Comparison of ENCODE assay signal across 9 cellular contexts in the genomic region with DNA sequence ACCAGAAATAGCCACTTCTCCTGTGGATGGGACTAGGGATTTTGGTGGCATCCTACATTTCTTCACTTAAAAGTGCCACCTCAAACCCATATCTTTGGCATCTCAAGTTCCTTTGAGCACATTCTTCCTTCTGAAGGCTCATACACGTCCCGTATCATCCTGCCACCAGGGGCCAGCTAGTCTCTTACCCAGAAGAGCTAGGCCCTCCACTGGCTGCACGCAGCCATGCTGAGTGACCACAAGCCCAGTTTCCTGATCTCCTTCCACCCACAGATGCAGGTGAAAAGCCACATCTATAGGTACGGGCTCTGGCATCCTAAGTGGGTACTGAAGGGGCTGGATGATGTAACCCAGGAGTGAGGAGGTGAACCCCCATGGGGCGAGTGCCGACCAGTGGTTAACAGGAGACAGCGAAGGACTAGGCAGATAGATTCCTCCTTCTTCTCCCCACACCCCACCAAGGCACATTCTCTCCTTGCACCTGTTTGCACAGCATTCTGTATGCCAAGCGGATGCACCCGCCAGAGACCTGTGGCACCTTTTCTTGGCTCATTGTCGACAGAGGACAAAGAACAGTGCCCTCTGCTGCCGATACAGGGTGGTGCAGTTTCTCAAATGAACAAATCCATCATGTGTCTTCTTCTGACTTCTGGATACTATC. TPM values are rescaled to one million over a fixed set of nuclear protein-coding genes. Genes with fewer than 3 reads are reported as not detected.
DNase-seq lines count a peak whose midpoint lies in the region; ATAC-seq and TF ChIP-seq lines count a peak whose summit lies in the region.
"Had no signal": no experiment of that assay in that cellular context is flagged by ENCODE, and none has a peak within 500 bp of the region (broad histone marks: within the 10 kb centered on the region; RNA-seq: fewer than 3 reads in every experiment).

No MANE protein-coding gene starts in this region.

- ATAC-seq in RWPE2 (ENCODE audit: low read depth) (peak; percentile 19; the same call in 1 of the 3 replicates), Right ventricle myocardium superior (ENCODE audit: poor library complexity) (no peak), GM21717 (IDR thresholded peaks at IDR 0.05; ENCODE audit: unreplicated experiment) (no peak)

- intact Hi-C loops in Right ventricle myocardium superior (cut with DNase I): no loop called here

- no peaks in the 10 kb centered on the region for H3F3A ChIP-seq in DOHH2 (ENCODE audit: control insufficient read depth, insufficient read depth)

- no peaks in the 10 kb centered on the region for H3K9me3 ChIP-seq in DOHH2 (ENCODE audit: control insufficient read depth, insufficient read depth, low read length)
- H3K9me3 ChIP-seq in RWPE2 (ENCODE audit: severe bottlenecking): no peaks in the 10 kb centered on the region

- H3K36me3 ChIP-seq in DOHH2 (ENCODE audit: control insufficient read depth, low read length) (no peaks in the 10 kb centered on the region), RWPE2 (ENCODE audit: low read depth) (no peaks in the 10 kb centered on the region)

- H3K27me3 ChIP-seq in DOHH2 (ENCODE audit: control insufficient read depth, low read length) (no peaks in the 10 kb centered on the region), HL-60 (ENCODE audit: insufficient read depth, poor library complexity, severe bottlenecking) (no peaks in the 10 kb centered on the region), RWPE2 (ENCODE audit: insufficient read depth, poor library complexity, severe bottlenecking) (peaks cover 17% of the 10 kb centered on the region)

- H3K27ac ChIP-seq in DOHH2 (ENCODE audit: low read depth, low read length) (no peak overlapping the region), HL-60 (replicated peaks) (no peak overlapping the region), RWPE2 (ENCODE audit: poor library complexity, severe bottlenecking) (no peak overlapping the region)

- no peaks in the 10 kb centered on the region for H3K9me2 ChIP-seq in DOHH2 (replicated peaks; ENCODE audit: control insufficient read depth, low read length)

- H3K4me3 ChIP-seq in DOHH2 (ENCODE audit: low read length) (no peak overlapping the region), HL-60 (replicated peaks; ENCODE audit: insufficient read depth, low read length) (no peak overlapping the region), RWPE2 (ENCODE audit: severe bottlenecking) (no peak overlapping the region)

- DNase-seq in HL-60 (ENCODE audit: low read depth in 1 of 2, low spot score in 1 of 2): peak; percentile 16 to 60
- DNase-seq in RWPE2 (ENCODE audit: low spot score): no peak
- DNase-seq in activated naive CD4-positive, alpha-beta T cell treated with Interleukin-2 at 50 U/mL for 16 hours: peak; percentile 62
- DNase-seq in Right ventricle myocardium superior: peak; percentile 16
- peak; percentile 27 to 68 for DNase-seq in stimulated activated CD4-positive, alpha-beta T cell treated with anti-CD3 and anti-CD28 coated beads, Interleukin-12 subunit alpha, Interleukin-12 subunit beta, amount 100 ng/mL, for 24 hours (ENCODE audit: low read depth in 2 of 2)
- DNase-seq in NCI-H2227 treated with DMSO at 0.1 percent for 48 hours (lab: John Stamatoyannopoulos, UW): no peak

- H3K79me2 ChIP-seq in DOHH2 (ENCODE audit: control insufficient read depth, low read length): no peaks in the 10 kb centered on the region

- H3K4me1 ChIP-seq in DOHH2 (ENCODE audit: control insufficient read depth, low read length) (no peaks in the 10 kb centered on the region), RWPE2 (ENCODE audit: insufficient read depth, poor library complexity, severe bottlenecking) (no peaks in the 10 kb centered on the region)

- H4K20me1 ChIP-seq in DOHH2 (ENCODE audit: control insufficient read depth, insufficient read depth, low read depth, low read length): no peaks in the 10 kb centered on the region

- TF ChIP-seq CTCF in DOHH2 (IDR thresholded peaks at IDR 0.05; ENCODE audit: low read depth, low read length, poor library complexity, severe bottlenecking): peak; percentile 91
- peak; percentile 74 for TF ChIP-seq CTCF in HL-60 (IDR thresholded peaks at IDR 0.05; ENCODE audit: insufficient read depth, low read length)
- peak; percentile 87 for TF ChIP-seq CTCF in RWPE2 (IDR thresholded peaks at IDR 0.05; ENCODE audit: poor library complexity, severe bottlenecking)

- H3K4me2 ChIP-seq in DOHH2 (ENCODE audit: low read length): no peak overlapping the region

RNA-seq across cellular contexts. Expression of a gene that starts 14.4 kb away (rescaled TPM):
- not detected for total RNA-seq in Right ventricle myocardium superior
- total RNA-seq: T-helper 1 cell treated with Interleukin-12 subunit alpha and Interleukin-12 subunit beta and Interleukin-4 antibody, amounts not matched to agents 30 ng/mL and 1 ng/mL, for 36 hours had no signal

RNA-seq across cellular contexts. Expression of a gene that starts 43.7 kb away (rescaled TPM):
- 5.6 TPM for total RNA-seq in Right ventricle myocardium superior

Comparison
In these comparisons a context has a peak if more than half of its experiments do, and no peak if none do; other contexts are left out.
1. DNase-seq: peak in HL-60 (2 of 2), activated naive CD4-positive, alpha-beta T cell treated with Interleukin-2 at 50 U/mL for 16 hours (single experiment), Right ventricle myocardium superior (single experiment) and stimulated activated CD4-positive, alpha-beta T cell treated with anti-CD3 and anti-CD28 coated beads, Interleukin-12 subunit alpha, Interleukin-12 subunit beta, amount 100 ng/mL, for 24 hours (2 of 2); none in RWPE2 (single experiment) and NCI-H2227 treated with DMSO at 0.1 percent for 48 hours (single experiment).
2. Peak in every context shown above with its lines, with median percentiles within 50 percentile points of each other: CTCF ChIP-seq.